8 cellular contexts compared by ENCODE assay signal in genomic region chr1:26408604-26409003, GRCh38. TPM values are rescaled to one million over a fixed set of nuclear protein-coding genes. Genes with fewer than 3 reads are reported as not detected.
A peak's percentile ranks its signal among the peaks of the same experiment; 100 is the strongest.
DNase-seq lines count a peak whose midpoint lies in the region; ATAC-seq, FAIRE-seq and TF ChIP-seq lines count a peak whose summit lies in the region.

No MANE protein-coding gene starts in this region.

- no peak overlapping the region for H2AK5ac ChIP-seq in H1 (ENCODE audit: low read depth, low read length)

- no peak overlapping the region for H3K27ac ChIP-seq in CD4-positive, CD25-positive, alpha-beta regulatory T cell (ENCODE audit: insufficient read depth, low read length, poor library complexity, severe bottlenecking)
- no peak overlapping the region for H3K27ac ChIP-seq in H1 (ENCODE audit: low read depth, low read length)

- H3K4me3 Mint-ChIP-seq in CD4-positive, CD25-positive, alpha-beta regulatory T cell: peak overlapping the region; percentile 70 to 88 (median 82)

- H3K27me3 Mint-ChIP-seq in CD4-positive, CD25-positive, alpha-beta regulatory T cell: peaks cover 72% of the 10 kb centered on the region

- no peak overlapping the region for H2BK12ac ChIP-seq in H1 (ENCODE audit: low read depth, low read length)

- no peak for TF ChIP-seq CTCF in H1 (IDR thresholded peaks at IDR 0.05; ENCODE audit: control extremely low read depth in 1 of 3, insufficient read depth in 1 of 3, low read depth in 1 of 3, low read length in 3 of 3)

- H4K8ac ChIP-seq in H1 (ENCODE audit: extremely low read depth, insufficient read depth, low read length): no peak overlapping the region

- H3K4me2 ChIP-seq in H1 (ENCODE audit: insufficient read depth in 1 of 2, low read depth in 2 of 2, low read length in 2 of 2): peak overlapping the region; percentile 92 to 96

- H3K23ac ChIP-seq in H1 (ENCODE audit: insufficient read length): no peak overlapping the region

- no peaks in the 10 kb centered on the region for H3K9me3 ChIP-seq in CD4-positive, CD25-positive, alpha-beta regulatory T cell (ENCODE audit: control insufficient read depth in 2 of 2, low read length in 2 of 2)
- H3K9me3 ChIP-seq in MG63 (no peaks in the 10 kb centered on the region), H1 (ENCODE audit: insufficient read depth in 2 of 2, low read depth in 1 of 2, low read length in 1 of 2) (no peaks in the 10 kb centered on the region)

- no peak overlapping the region for H4K91ac ChIP-seq in H1 (replicated peaks; ENCODE audit: insufficient read length, low read length)

- peak; percentile 77 to 78 for ATAC-seq in CD4-positive, CD25-positive, alpha-beta regulatory T cell (ENCODE audit: low read depth in 2 of 2)
- ATAC-seq in HG03175 (IDR thresholded peaks at IDR 0.05; ENCODE audit: unreplicated experiment): no peak

- no peak overlapping the region; a peak in 1 of 7 replicates for H3K9ac ChIP-seq in H1 (replicated peaks in 1 of 4; ENCODE audit: extremely low read depth in 1 of 4, low read depth in 3 of 4, low read length in 3 of 4)

- H3K14ac ChIP-seq in H1 (ENCODE audit: insufficient read length): no peak overlapping the region

- peak overlapping the region; percentile 70 for H3K4me3 ChIP-seq in CD4-positive, CD25-positive, alpha-beta regulatory T cell (ENCODE audit: low read depth, low read length)
- H3K4me3 ChIP-seq in MG63 (no peak overlapping the region), H1 (ENCODE audit: extremely low read depth in 1 of 4, insufficient read depth in 2 of 4, low read depth in 3 of 4, low read length in 4 of 4) (peak overlapping the region; percentile 41 to 78 (median 60); a peak in 6 of 8 replicates)

- H4K20me1 ChIP-seq in H1 (replicated peaks in 1 of 2; ENCODE audit: control insufficient read depth in 1 of 2, insufficient read depth in 2 of 2, low read length in 2 of 2): peaks cover 0 to 1% of the 10 kb centered on the region in 2 experiments

- WGBS in H1 (ENCODE audit: extremely low coverage in 1 of 2, insufficient coverage in 1 of 2, insufficient read length in 1 of 2, insufficient replicate concordance in 2 of 2, low coverage in 1 of 2, low lambda C conversion rate in 2 of 2, missing lambda C conversion rate in 1 of 2), 2 experiments: 0% methylated on average over 12 of the region's 12 CpGs; no CpG with 5 or more reads in 1 of the 2 experiments

- H3K56ac ChIP-seq in H1 (replicated peaks; ENCODE audit: insufficient read length, low read depth, low read length): no peak overlapping the region

- peak overlapping the region in 2 of 3 donors; percentile 15 to 53 for H3K27ac Mint-ChIP-seq in CD4-positive, CD25-positive, alpha-beta regulatory T cell

- no peaks in the 10 kb centered on the region; the same call in 1 of the 2 replicates for H3K79me1 ChIP-seq in H1 (ENCODE audit: low read depth, low read length)

- DNase-seq in CD4-positive, CD25-positive, alpha-beta regulatory T cell: peak; percentile 59 to 76 (median 64)
- peak; percentile 47 for DNase-seq in MG63
- peak; percentile 48 to 66 for DNase-seq in activated CD8-positive, alpha-beta memory T cell treated with anti-CD3 and anti-CD28 coated beads for 1 hour (ENCODE audit: extremely low read depth in 1 of 2, low read depth in 1 of 2)
- DNase-seq in H1 (ENCODE audit: low read depth in 1 of 2, low spot score in 2 of 2): peak in 1 of 2 experiments; percentile 97
- DNase-seq in mesenteric fat pad (ENCODE audit: low spot score): peak; percentile 88
- peak; percentile 58 to 59 for DNase-seq in stimulated activated CD8-positive, alpha-beta memory T cell treated with anti-CD3 and anti-CD28 coated beads, Interleukin-2, amount 100 ng/mL, for 1 hour (ENCODE audit: low read depth in 2 of 2)
- DNase-seq in NCI-H524 treated with DMSO at 0.1 percent for 48 hours (lab: John Stamatoyannopoulos, UW): no peak

- no peaks in the 10 kb centered on the region for H3K36me3 Mint-ChIP-seq in CD4-positive, CD25-positive, alpha-beta regulatory T cell

- H3K23me2 ChIP-seq in H1 (ENCODE audit: low read depth, low read length): peaks cover 26% of the 10 kb centered on the region

- no peak overlapping the region for H3K4ac ChIP-seq in H1 (replicated peaks; ENCODE audit: insufficient read length, low read depth, low read length)

- peak; percentile 72 for FAIRE-seq in H1 (lab: Jason Lieb, UNC)

- peaks cover 30% of the 10 kb centered on the region for H3K4me1 ChIP-seq in CD4-positive, CD25-positive, alpha-beta regulatory T cell (ENCODE audit: control insufficient read depth, insufficient read depth, low read length, poor library complexity, severe bottlenecking)
- H3K4me1 ChIP-seq in H1 (replicated peaks in 1 of 4; ENCODE audit: control insufficient read depth in 3 of 4, insufficient read depth in 4 of 4, low read length in 3 of 4): peaks cover 0 to 20% (median 6%) of the 10 kb centered on the region in 4 experiments; a peak in 6 of 7 replicates

- no peak overlapping the region for H2BK20ac ChIP-seq in H1 (ENCODE audit: low read length)

- H2BK15ac ChIP-seq in H1 (ENCODE audit: low read length): no peak overlapping the region

- peak in 1 of 2 experiments; percentile 13; a peak in 1 of 3 replicates for TF ChIP-seq EP300 in H1 (IDR thresholded peaks at IDR 0.05; ENCODE audit: borderline replicate concordance in 1 of 2, low read depth in 2 of 2, low read length in 2 of 2)

- peaks cover 8 to 30% of the 10 kb centered on the region in 2 experiments; a peak in 3 of 4 replicates for H3K79me2 ChIP-seq in H1 (ENCODE audit: control insufficient read depth in 1 of 2, insufficient read depth in 2 of 2, low read length in 2 of 2)

- H3K36me3 ChIP-seq in CD4-positive, CD25-positive, alpha-beta regulatory T cell (ENCODE audit: control insufficient read depth, insufficient read depth, low read length): no peaks in the 10 kb centered on the region
- no peaks in the 10 kb centered on the region for H3K36me3 ChIP-seq in MG63
- peaks cover 0 to 25% (median 8%) of the 10 kb centered on the region in 4 experiments; a peak in 4 of 8 replicates for H3K36me3 ChIP-seq in H1 (ENCODE audit: control insufficient read depth in 2 of 4, insufficient read depth in 4 of 4, low read length in 3 of 4)

- TF ChIP-seq RAD21 in H1 (IDR thresholded peaks at IDR 0.05 in 1 of 2, conservative IDR thresholded peaks at IDR 0.05 in 1 of 2; ENCODE audit: low read depth in 2 of 2, low read length in 2 of 2): peak in 1 of 2 experiments; percentile 16; a peak in 1 of 4 replicates

- H3K18ac ChIP-seq in H1 (ENCODE audit: extremely low read depth, low read length): no peak overlapping the region; the same call in 1 of the 2 replicates

- H4K5ac ChIP-seq in H1 (ENCODE audit: insufficient read length, low read depth, low read length): no peak overlapping the region

- H2BK5ac ChIP-seq in H1 (ENCODE audit: low read depth, low read length): no peak overlapping the region

- no peak overlapping the region for H2AFZ ChIP-seq in H1 (ENCODE audit: low read length)

- peaks cover 0 to 8% (median 3%) of the 10 kb centered on the region in 7 donors for H3K9me3 Mint-ChIP-seq in CD4-positive, CD25-positive, alpha-beta regulatory T cell

- peaks cover 7 to 33% (median 16%) of the 10 kb centered on the region in 4 donors for H3K4me1 Mint-ChIP-seq in CD4-positive, CD25-positive, alpha-beta regulatory T cell

- CTCF ChIA-PET in H1 (lab: Charles Lee; ENCODE audit: partially characterized antibody): interaction anchor here (0.7 to 3.2 kb wide), 5 partner anchors 8 to 235 kb away, joined by 3 to 22 read pairs (median 4); no protein-coding TSS in a partner anchor

- no peak overlapping the region for H2BK120ac ChIP-seq in H1 (replicated peaks; ENCODE audit: low read depth, low read length)

- peaks cover 31% of the 10 kb centered on the region for H3K27me3 ChIP-seq in CD4-positive, CD25-positive, alpha-beta regulatory T cell (ENCODE audit: control insufficient read depth, insufficient read depth, low read length)
- H3K27me3 ChIP-seq in MG63: peaks cover 42% of the 10 kb centered on the region
- no peaks in the 10 kb centered on the region for H3K27me3 ChIP-seq in H1 (replicated peaks in 1 of 4; ENCODE audit: control insufficient read depth in 3 of 4, extremely low read depth in 1 of 4, insufficient read depth in 3 of 4, low read length in 3 of 4)

- no peak for TF ChIP-seq POLR2A in H1 (IDR thresholded peaks at IDR 0.05; ENCODE audit: control extremely low read depth in 1 of 2, low read depth in 2 of 2, low read length in 2 of 2)

- POLR2A ChIA-PET in H1 (lab: Charles Lee; ENCODE audit: partially characterized antibody): interaction anchor here (0.7 to 8.6 kb wide), 13 partner anchors 10 to 723 kb away, joined by 3 to 166 read pairs (median 13); partner anchors contain the start of genes CATSPER4, DHDDS and HMGN2

RNA-seq across cellular contexts. Expression of gene LIN28A, which starts 2.0 kb away (rescaled TPM):
- not detected for total RNA-seq in CD4-positive, CD25-positive, alpha-beta regulatory T cell
- not detected for polyA plus RNA-seq in CD4-positive, CD25-positive, alpha-beta regulatory T cell
- total RNA-seq in MG63 (2014; rRNA removed; shearing (Covaris generic); ENCODE audit: low replicate concordance): not detected in 2 replicates
- total RNA-seq in H1 (2021; fragmentation: NEBNext Ultra II Directional; extraction: Animal tissue kit (Norgen Biotek cat#: 25700)): 1,467 and 1,486 TPM in 2 replicates
- polyA plus RNA-seq in H1 (2011; rRNA removed): 313 and 403 TPM in 2 replicates
- polyA plus RNA-seq in H1 (2011; cell fraction: cytosol; rRNA removed): 514 TPM
- polyA plus RNA-seq in H1 (2011; cell fraction: nucleus; rRNA removed): 204 TPM
- polyA plus RNA-seq in H1 (2012, experiment 1 of 2): 820 to 1,133 TPM (median 823 TPM) in 4 replicates
- polyA plus RNA-seq in H1 (2012, experiment 2 of 2): 884 TPM
- 655 TPM for polyA plus RNA-seq in H1 (2013, experiment 1 of 2)
- polyA plus RNA-seq in H1 (2013, experiment 2 of 2): 668 TPM
- polyA minus RNA-seq in H1 (2011; rRNA and poly(A)+ RNA removed): 998 and 1,147 TPM in 2 replicates
- polyA minus RNA-seq in H1 (2011; cell fraction: cytosol; rRNA and poly(A)+ RNA removed): 878 TPM
- polyA minus RNA-seq in H1 (2011; cell fraction: nucleus; rRNA and poly(A)+ RNA removed): 369 TPM
- not detected for total RNA-seq in mesenteric fat pad

RNA-seq across cellular contexts. Expression of gene DHDDS, which starts 23.5 kb away (rescaled TPM):
- 40.3 TPM for total RNA-seq in CD4-positive, CD25-positive, alpha-beta regulatory T cell
- polyA plus RNA-seq in CD4-positive, CD25-positive, alpha-beta regulatory T cell: 10 to 100 TPM; 24.1 to 31.2 (median 25.6) TPM
- total RNA-seq in MG63 (2014; rRNA removed; shearing (Covaris generic); ENCODE audit: low replicate concordance): 28.8 and 37.8 TPM in 2 replicates
- 44.6 and 48.0 TPM in 2 replicates for total RNA-seq in H1 (2021; fragmentation: NEBNext Ultra II Directional; extraction: Animal tissue kit (Norgen Biotek cat#: 25700))
- polyA plus RNA-seq in H1 (2011; rRNA removed): 28.3 and 30.1 TPM in 2 replicates
- polyA plus RNA-seq in H1 (2011; cell fraction: cytosol; rRNA removed): 43.4 TPM
- polyA plus RNA-seq in H1 (2011; cell fraction: nucleus; rRNA removed): 34.7 TPM
- 42.6 to 51.6 TPM (median 44.8 TPM) in 4 replicates for polyA plus RNA-seq in H1 (2012, experiment 1 of 2)
- 37.7 TPM for polyA plus RNA-seq in H1 (2012, experiment 2 of 2)
- 24.3 TPM for polyA plus RNA-seq in H1 (2013, experiment 1 of 2)
- 21.4 TPM for polyA plus RNA-seq in H1 (2013, experiment 2 of 2)
- 56.8 TPM in 2 replicates for polyA minus RNA-seq in H1 (2011; rRNA and poly(A)+ RNA removed)
- polyA minus RNA-seq in H1 (2011; cell fraction: cytosol; rRNA and poly(A)+ RNA removed): 23.6 TPM
- 56.6 TPM for polyA minus RNA-seq in H1 (2011; cell fraction: nucleus; rRNA and poly(A)+ RNA removed)
- 141 TPM for total RNA-seq in mesenteric fat pad

RNA-seq across cellular contexts. Expression of gene ZNF683, which starts 36.1 kb away (rescaled TPM):
- not detected for total RNA-seq in CD4-positive, CD25-positive, alpha-beta regulatory T cell
- polyA plus RNA-seq in CD4-positive, CD25-positive, alpha-beta regulatory T cell: under 1 TPM in 2 of 4 donors, not detected in 2; 0.25 to 0.55 TPM
- not detected in 2 replicates for total RNA-seq in MG63 (2014; rRNA removed; shearing (Covaris generic); ENCODE audit: low replicate concordance)
- not detected in 2 replicates for total RNA-seq in H1 (2021; fragmentation: NEBNext Ultra II Directional; extraction: Animal tissue kit (Norgen Biotek cat#: 25700))
- not detected in 2 replicates for polyA plus RNA-seq in H1 (2011; rRNA removed)
- polyA plus RNA-seq in H1 (2011; cell fraction: cytosol; rRNA removed): not detected
- not detected for polyA plus RNA-seq in H1 (2011; cell fraction: nucleus; rRNA removed)
- polyA plus RNA-seq in H1 (2012, experiment 1 of 2): not detected in 4 replicates
- not detected for polyA plus RNA-seq in H1 (2012, experiment 2 of 2)
- polyA plus RNA-seq in H1 (2013, experiment 1 of 2): not detected
- not detected for polyA plus RNA-seq in H1 (2013, experiment 2 of 2)
- polyA minus RNA-seq in H1 (2011; rRNA and poly(A)+ RNA removed): not detected in 2 replicates
- not detected for polyA minus RNA-seq in H1 (2011; cell fraction: cytosol; rRNA and poly(A)+ RNA removed)
- not detected for polyA minus RNA-seq in H1 (2011; cell fraction: nucleus; rRNA and poly(A)+ RNA removed)
- total RNA-seq in mesenteric fat pad: not detected

RNA-seq across cellular contexts. Expression of gene CRYBG2, which starts 54.7 kb away (rescaled TPM):
- 2.3 TPM for total RNA-seq in CD4-positive, CD25-positive, alpha-beta regulatory T cell
- polyA plus RNA-seq in CD4-positive, CD25-positive, alpha-beta regulatory T cell: 1 to 10 TPM in 3 of 4 donors, not detected in 1; 1.0 to 2.0 (median 1.3) TPM
- total RNA-seq in MG63 (2014; rRNA removed; shearing (Covaris generic); ENCODE audit: low replicate concordance): not detected in 2 replicates
- total RNA-seq in H1 (2021; fragmentation: NEBNext Ultra II Directional; extraction: Animal tissue kit (Norgen Biotek cat#: 25700)): 17.0 and 22.2 TPM in 2 replicates
- polyA plus RNA-seq in H1 (2011; rRNA removed): 14.2 and 22.1 TPM in 2 replicates
- polyA plus RNA-seq in H1 (2011; cell fraction: cytosol; rRNA removed): 16.1 TPM
- polyA plus RNA-seq in H1 (2011; cell fraction: nucleus; rRNA removed): 35.5 TPM
- polyA plus RNA-seq in H1 (2012, experiment 1 of 2): 11.8 to 18.8 TPM (median 17.2 TPM) in 4 replicates
- polyA plus RNA-seq in H1 (2012, experiment 2 of 2): 11.2 TPM
- 7.4 TPM for polyA plus RNA-seq in H1 (2013, experiment 1 of 2)
- polyA plus RNA-seq in H1 (2013, experiment 2 of 2): 7.6 TPM
- 6.0 and 7.1 TPM in 2 replicates for polyA minus RNA-seq in H1 (2011; rRNA and poly(A)+ RNA removed)
- 11.9 TPM for polyA minus RNA-seq in H1 (2011; cell fraction: cytosol; rRNA and poly(A)+ RNA removed)
- 11.7 TPM for polyA minus RNA-seq in H1 (2011; cell fraction: nucleus; rRNA and poly(A)+ RNA removed)
- total RNA-seq in mesenteric fat pad: 0.06 TPM

Comparison
In these comparisons a context has a peak if more than half of its experiments do, and no peak if none do; other contexts are left out.
1. RNA of gene LIN28A, which starts 2.0 kb away (total RNA-seq): 1,467 to 1,486 TPM in H1; not detected in CD4-positive, CD25-positive, alpha-beta regulatory T cell (single experiment), not detected in MG63 and not detected in mesenteric fat pad (single experiment); every median in the first group is over 1,000 times any median in the second.